ENCODE assay signal across 8 cellular contexts in genomic region chr2:231687133-231687852, GRCh38.
DNase-seq lines count a peak whose midpoint lies in the region; ATAC-seq lines count a peak whose summit lies in the region.

No MANE protein-coding gene starts in this region.

- no peaks in the 10 kb centered on the region for H3K9me3 ChIP-seq in HUES6 (ENCODE audit: control insufficient read depth, insufficient read depth, low read depth, low read length)

- peaks cover 44% of the 10 kb centered on the region for H3K4me1 ChIP-seq in HUES6 (ENCODE audit: control insufficient read depth, insufficient read depth, low read length)

- H3K27ac ChIP-seq in HUES6 (ENCODE audit: low read depth, low read length), result peak overlapping the region; percentile 39; the same call in 1 of the 2 replicates

- H3K27me3 ChIP-seq in HUES6 (ENCODE audit: control insufficient read depth, insufficient read depth, low read length), result no peaks in the 10 kb centered on the region

- no peak for ATAC-seq in GM18519 (IDR thresholded peaks at IDR 0.05; ENCODE audit: low FRiP score, unreplicated experiment)

- peak; percentile 90 for DNase-seq in Ammon's horn (ENCODE audit: low spot score)
- DNase-seq in GM19238 (ENCODE audit: insufficient read length, low spot score), result peak; percentile 85
- DNase-seq in SKM-1 treated with dmso at 0.1 percent for 144 hours (lab: John Stamatoyannopoulos, UW; ENCODE audit: unreplicated experiment), result peak; percentile 90
- peak; percentile 55 for DNase-seq in activated naive CD8-positive, alpha-beta T cell treated with anti-CD3 and anti-CD28 coated beads, Interleukin-2, amount 50 U/mL, for 16 hours (ENCODE audit: low read depth, low spot score)
- DNase-seq in hippocampal formation (lab: John Stamatoyannopoulos, UW), result peak; percentile 67 to 82
- DNase-seq in stimulated activated CD4-positive, alpha-beta T cell treated with anti-CD3 and anti-CD28 coated beads, Interleukin-12 subunit alpha, Interleukin-12 subunit beta, amount 100 ng/mL, for 4 hours, result peak; percentile 74

- no peaks in the 10 kb centered on the region for H3K36me3 ChIP-seq in HUES6 (ENCODE audit: control insufficient read depth, insufficient read depth, low read length)

- peak overlapping the region; percentile 47 for H3K4me3 ChIP-seq in HUES6 (ENCODE audit: low read depth, low read length)

- peak overlapping the region; percentile 76 for H3K9ac ChIP-seq in HUES6 (ENCODE audit: low read length)
